Comparison of ENCODE assay signal across 25 cellular contexts in the genomic region with DNA sequence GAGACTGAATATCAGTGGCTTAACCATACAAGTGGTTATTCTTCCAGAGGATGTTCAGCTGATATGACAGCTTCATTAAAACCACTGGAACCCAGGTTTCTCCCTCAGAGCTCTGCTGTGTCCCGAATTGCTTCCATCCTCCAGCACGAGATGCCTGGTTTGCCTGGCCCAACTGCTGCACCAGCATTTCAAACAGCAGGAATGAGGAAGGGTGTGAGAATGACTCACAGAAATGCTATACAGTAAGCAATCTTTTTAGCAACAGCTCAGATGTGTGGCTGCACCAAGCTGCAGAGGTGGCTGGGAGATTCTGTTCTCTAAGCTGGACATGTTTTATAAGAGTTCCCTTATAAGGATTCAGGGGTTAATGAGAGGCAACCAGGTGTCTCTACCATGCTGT.
DNase-seq lines count a peak whose midpoint lies in the region; ATAC-seq and TF ChIP-seq lines count a peak whose summit lies in the region.
"Had no signal": no experiment of that assay in that cellular context is flagged by ENCODE, and none has a peak within 500 bp of the region (broad histone marks: within the 10 kb centered on the region; RNA-seq: fewer than 3 reads in every experiment).

No MANE protein-coding gene starts in this region.

- peaks cover 0 to 12% (median 7%) of the 10 kb centered on the region in 11 experiments; a peak in 10 of 22 replicates for H3K9me3 ChIP-seq in BLaER1 treated with 17β-estradiol and CSF1 and Interleukin-3, amounts not matched to agents 10 nM and 100 nM (replicated peaks in 1 of 11)
- peaks cover 2% of the 10 kb centered on the region for H3K9me3 ChIP-seq in RWPE2 (ENCODE audit: severe bottlenecking)

- H3K27ac Mint-ChIP-seq in immature natural killer cell, result no peak overlapping the region
- H3K27ac Mint-ChIP-seq: activated CD8-positive, alpha-beta T cell treated with anti-CD3 and anti-CD28 coated beads for 36 hours; activated naive CD4-positive, alpha-beta T cell treated with anti-CD3 and anti-CD28 coated beads, Interleukin-2, amount 50 U/mL, for 72 hours; activated T-helper 2 cell treated with anti-CD3 and anti-CD28 coated beads, Interferon-gamma antibody, Interleukin-2, Interleukin-4, amounts not matched to agents 10 μg/mL and 5 μg/mL and 100 μg/mL, durations not matched to agents 14 hours and 24 hours and 36 hours; CD4-positive, alpha-beta T cell; dendritic cell treated with granulocyte-macrophage colony-stimulating factor and Interleukin-4, amounts not matched to agents 40 ng/mL and 50 ng/mL, for 4 days; stimulated activated effector memory CD8-positive, alpha-beta T cell treated with anti-CD3 and anti-CD28 coated beads, Interleukin-12 subunit alpha, Interleukin-12 subunit beta, amount 100 ng/mL, for 72 hours; T-helper 17 cell had no signal

- DNase-seq in RWPE2 (ENCODE audit: low spot score) (no peak), posterior cingulate gyrus (peak in 7 of 10 donors; percentile 38 to 92 (median 68)), iPS-NIHi7 (ENCODE audit: extremely low spot score) (no peak), immature natural killer cell (no peak), SW 1271 (lab: John Stamatoyannopoulos, UW) (no peak), amniotic stem cell (lab: John Stamatoyannopoulos, UW) (no peak)
- DNase-seq: activated CD4-positive, alpha-beta T cell treated with anti-CD3 and anti-CD28 coated beads for 1 hour; activated CD8-positive, alpha-beta T cell treated with anti-CD3 and anti-CD28 coated beads for 36 hours; aorta; CD4-positive, alpha-beta T cell; central memory CD4-positive, alpha-beta T cell; NCI-H1048; NCI-H2171 treated with DMSO at 0.1 percent for 48 hours; NCI-H526 treated with DMSO at 0.1 percent for 48 hours; RPMI8226; sigmoid colon; stimulated activated CD4-positive, alpha-beta T cell treated with anti-CD3 and anti-CD28 coated beads, Interleukin-4, amount 100 ng/mL, for 24 hours; substantia nigra; T-helper 17 cell had no signal

- H3K4me1 ChIP-seq in BLaER1 treated with 17β-estradiol and CSF1 and Interleukin-3, amounts not matched to agents 10 nM and 100 nM, result peaks cover 18 to 63% (median 49%) of the 10 kb centered on the region in 10 experiments
- H3K4me1 ChIP-seq in RWPE2 (ENCODE audit: insufficient read depth, poor library complexity, severe bottlenecking), result no peaks in the 10 kb centered on the region
- H3K4me1 ChIP-seq: sigmoid colon had no signal

- H3K4me2 ChIP-seq in BLaER1 treated with 17β-estradiol and CSF1 and Interleukin-3, amounts not matched to agents 10 nM and 100 nM, result peak overlapping the region in 10 of 11 experiments; percentile 0 to 65 (median 34); a peak in 11 of 22 replicates

- H3K4me3 ChIP-seq in BLaER1 treated with 17β-estradiol and CSF1 and Interleukin-3, amounts not matched to agents 10 nM and 100 nM, result no peak overlapping the region
- H3K4me3 ChIP-seq in RWPE2 (ENCODE audit: severe bottlenecking), result no peak overlapping the region
- H3K4me3 ChIP-seq: sigmoid colon had no signal

- no peak overlapping the region for H3K27ac ChIP-seq in BLaER1 treated with 17β-estradiol and CSF1 and Interleukin-3, amounts not matched to agents 10 nM and 100 nM
- H3K27ac ChIP-seq in RWPE2 (ENCODE audit: poor library complexity, severe bottlenecking), result no peak overlapping the region
- H3K27ac ChIP-seq: sigmoid colon had no signal

- no peaks in the 10 kb centered on the region for H3K4me1 Mint-ChIP-seq in immature natural killer cell
- H3K4me1 Mint-ChIP-seq: stimulated activated effector memory CD8-positive, alpha-beta T cell treated with anti-CD3 and anti-CD28 coated beads, Interleukin-12 subunit alpha, Interleukin-12 subunit beta, amount 100 ng/mL, for 72 hours; T-helper 17 cell had no signal

- intact Hi-C loops in posterior cingulate gyrus (cut with DNase I), result no loop called here

- H3K36me3 ChIP-seq in BLaER1 treated with 17β-estradiol and CSF1 and Interleukin-3, amounts not matched to agents 10 nM and 100 nM, result no peaks in the 10 kb centered on the region
- H3K36me3 ChIP-seq in RWPE2 (ENCODE audit: low read depth), result no peaks in the 10 kb centered on the region
- H3K36me3 ChIP-seq: sigmoid colon had no signal

- peaks cover 0 to 16% (median 6%) of the 10 kb centered on the region in 6 donors for H3K9me3 Mint-ChIP-seq in immature natural killer cell
- H3K9me3 Mint-ChIP-seq: dendritic cell treated with granulocyte-macrophage colony-stimulating factor and Interleukin-4, amounts not matched to agents 40 ng/mL and 50 ng/mL, for 4 days had no signal

- no peaks in the 10 kb centered on the region for H3K36me3 Mint-ChIP-seq in immature natural killer cell
- H3K36me3 Mint-ChIP-seq: stimulated activated effector memory CD8-positive, alpha-beta T cell treated with anti-CD3 and anti-CD28 coated beads, Interleukin-12 subunit alpha, Interleukin-12 subunit beta, amount 100 ng/mL, for 72 hours had no signal

- no peak overlapping the region for H3K4me3 Mint-ChIP-seq in immature natural killer cell
- H3K4me3 Mint-ChIP-seq: activated CD8-positive, alpha-beta T cell treated with anti-CD3 and anti-CD28 coated beads for 36 hours; CD4-positive, alpha-beta T cell; dendritic cell treated with granulocyte-macrophage colony-stimulating factor and Interleukin-4, amounts not matched to agents 40 ng/mL and 50 ng/mL, for 4 days; stimulated activated effector memory CD8-positive, alpha-beta T cell treated with anti-CD3 and anti-CD28 coated beads, Interleukin-12 subunit alpha, Interleukin-12 subunit beta, amount 100 ng/mL, for 72 hours; T-helper 17 cell had no signal

- no peak for TF ChIP-seq CTCF in RWPE2 (IDR thresholded peaks at IDR 0.05; ENCODE audit: poor library complexity, severe bottlenecking)

- ATAC-seq in RWPE2 (ENCODE audit: low read depth) (peak; percentile 81), esophagus mucosa (peak; percentile 52)
- ATAC-seq: activated CD8-positive, alpha-beta T cell treated with anti-CD3 and anti-CD28 coated beads for 36 hours; activated naive CD4-positive, alpha-beta T cell treated with anti-CD3 and anti-CD28 coated beads, Interleukin-2, amount 50 U/mL, for 72 hours; stimulated activated effector memory CD8-positive, alpha-beta T cell treated with anti-CD3 and anti-CD28 coated beads, Interleukin-12 subunit alpha, Interleukin-12 subunit beta, amount 100 ng/mL, for 72 hours; T-helper 17 cell had no signal

- no peaks in the 10 kb centered on the region for H4K20me1 ChIP-seq in BLaER1 treated with 17β-estradiol and CSF1 and Interleukin-3, amounts not matched to agents 10 nM and 100 nM

- H3K9ac ChIP-seq in BLaER1 treated with 17β-estradiol and CSF1 and Interleukin-3, amounts not matched to agents 10 nM and 100 nM, result no peak overlapping the region

- H3K27me3 ChIP-seq in BLaER1 treated with 17β-estradiol and CSF1 and Interleukin-3, amounts not matched to agents 10 nM and 100 nM, result no peaks in the 10 kb centered on the region
- H3K27me3 ChIP-seq in RWPE2 (ENCODE audit: insufficient read depth, poor library complexity, severe bottlenecking), result peaks cover 12% of the 10 kb centered on the region
- H3K27me3 ChIP-seq: sigmoid colon had no signal

- H3K27me3 Mint-ChIP-seq in immature natural killer cell (ENCODE audit: low read depth in 3 of 3), result peaks cover 0 to 2% (median 0%) of the 10 kb centered on the region in 3 donors
- H3K27me3 Mint-ChIP-seq: activated CD8-positive, alpha-beta T cell treated with anti-CD3 and anti-CD28 coated beads for 36 hours; CD4-positive, alpha-beta T cell; dendritic cell treated with granulocyte-macrophage colony-stimulating factor and Interleukin-4, amounts not matched to agents 40 ng/mL and 50 ng/mL, for 4 days; T-helper 17 cell had no signal

Comparison
In these comparisons a context has a peak if more than half of its experiments do, and no peak if none do; other contexts are left out.
1. DNase-seq: peak in posterior cingulate gyrus (7 of 10); none in RWPE2 (single experiment), iPS-NIHi7 (single experiment), immature natural killer cell (0 of 3), SW 1271 (0 of 2) and amniotic stem cell (single experiment).